In the genomic region with DNA sequence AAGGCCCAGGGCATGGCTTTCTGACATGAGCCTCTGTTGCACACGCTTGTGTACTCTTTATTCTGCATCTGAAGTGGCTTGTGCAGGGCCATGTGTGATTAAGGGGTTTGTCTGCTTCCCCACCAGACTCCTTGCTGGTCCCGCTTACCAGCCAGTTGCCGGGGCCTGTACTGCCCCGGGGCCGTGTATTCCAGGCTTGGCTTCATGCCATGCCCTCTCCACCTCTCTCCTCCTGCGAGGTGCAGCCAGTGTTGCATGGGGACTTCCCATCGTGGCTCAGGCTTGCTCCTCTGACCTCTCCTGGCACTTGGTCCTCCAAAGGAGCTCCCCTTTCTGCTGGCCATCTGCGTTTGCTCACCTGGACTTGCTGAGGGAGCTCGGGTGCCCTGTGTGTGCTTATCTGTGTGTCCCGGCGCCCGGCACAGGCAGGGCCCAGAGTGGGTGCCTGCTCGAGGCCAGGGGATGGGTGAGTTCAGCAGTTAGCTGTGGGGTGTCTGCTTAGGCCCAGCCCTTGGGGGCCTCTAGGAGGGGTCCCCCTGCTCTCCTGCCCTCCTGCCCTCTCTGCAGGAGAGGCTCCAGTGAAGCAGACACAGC, we compare ENCODE assay signal across 27 cellular contexts. TPM values are rescaled to one million over a fixed set of nuclear protein-coding genes. Genes with fewer than 3 reads are reported as not detected.
A peak's percentile ranks its signal among the peaks of the same experiment; 100 is the strongest.
DNase-seq lines count a peak whose midpoint lies in the region; ATAC-seq and TF ChIP-seq lines count a peak whose summit lies in the region.
"Had no signal": no experiment of that assay in that cellular context is flagged by ENCODE, and none has a peak within 500 bp of the region (broad histone marks: within the 10 kb centered on the region; RNA-seq: fewer than 3 reads in every experiment).

No MANE protein-coding gene starts in this region.

- H4K20me1 ChIP-seq in mammary epithelial cell (ENCODE audit: insufficient read depth, low read length): no peaks in the 10 kb centered on the region

- H3K79me2 ChIP-seq in mammary epithelial cell (ENCODE audit: insufficient read depth, low read length): no peaks in the 10 kb centered on the region

- no TSS peak for BruUV-seq in MCF 10A (replicated peaks; lab: Mats Ljungman, UMichigan)
- BruUV-seq in mammary epithelial cell (replicated peaks; lab: Mats Ljungman, UMichigan): no TSS peak

- no peaks in the 10 kb centered on the region for H3K4me1 Mint-ChIP-seq in MCF 10A (ENCODE audit: insufficient read depth, unreplicated experiment)
- no peaks in the 10 kb centered on the region for H3K4me1 Mint-ChIP-seq in CD4-positive, alpha-beta memory T cell
- H3K4me1 Mint-ChIP-seq: CD8-positive, alpha-beta memory T cell; GM23338; T-cell had no signal

- no peaks in the 10 kb centered on the region for H3K4me1 ChIP-seq in mammary epithelial cell (ENCODE audit: insufficient read depth, low read length)
- no peaks in the 10 kb centered on the region for H3K4me1 ChIP-seq in upper lobe of left lung
- no peaks in the 10 kb centered on the region for H3K4me1 ChIP-seq in spleen
- no peaks in the 10 kb centered on the region for H3K4me1 ChIP-seq in CD4-positive, alpha-beta memory T cell (ENCODE audit: insufficient read depth, low read length)
- H3K4me1 ChIP-seq: HAP-1 had no signal

- H3K9me3 Mint-ChIP-seq in MCF 10A (ENCODE audit: unreplicated experiment): peaks cover 8% of the 10 kb centered on the region
- H3K9me3 Mint-ChIP-seq in CD4-positive, alpha-beta memory T cell: peaks cover 0 to 20% (median 8%) of the 10 kb centered on the region in 8 donors

- intact Hi-C loops in MCF 10A (cut with micrococcal nuclease): no loop called here
- intact Hi-C loops in mammary epithelial cell (cut with micrococcal nuclease): loop anchor here (10.0 kb wide), 1 partner anchor 1857 kb away; no protein-coding TSS in a partner anchor
- intact Hi-C loops in spleen (cut with DNase I; ENCODE audit: low total_unique reads): no loop called here
- intact Hi-C loops in CD4-positive, alpha-beta memory T cell (cut with micrococcal nuclease): no loop called here

- H3K4me3 Mint-ChIP-seq in MCF 10A (ENCODE audit: unreplicated experiment): no peak overlapping the region
- H3K4me3 Mint-ChIP-seq in CD4-positive, alpha-beta memory T cell: no peak overlapping the region
- H3K4me3 Mint-ChIP-seq: CD8-positive, alpha-beta memory T cell; GM23338; T-cell; T-helper 2 cell treated with Interferon-gamma antibody and Interleukin-4, amounts not matched to agents 5 μg/mL and 100 μg/mL, for 36 hours had no signal

- POLR2A ChIA-PET in MCF 10A (lab: Yijun Ruan, JAX): interaction anchor here (0.9 to 2.0 kb wide), 2 partner anchors 10 to 15 kb away, joined by 3 to 8 read pairs; a partner anchor contains a TSS
- POLR2A ChIA-PET in CD4-positive, alpha-beta memory T cell (lab: Charles Lee; ENCODE audit: partially characterized antibody): no interaction called here

- dilution Hi-C loops in mammary epithelial cell (cut with HindIII; ENCODE audit: low sequenced_read_pairs): no loop called here

- no peak for TF ChIP-seq EP300 in upper lobe of left lung (IDR thresholded peaks at IDR 0.05)

- 23% methylated on average over 7 of the region's 13 CpGs for WGBS in mammary epithelial cell (ENCODE audit: low coverage, missing lambda C conversion rate)
- WGBS in upper lobe of left lung, 2 donors: 54 to 56% methylated on average over 5 to 13 of the region's 13 CpGs
- 64 to 74% (median 70%) methylated on average over 11 to 13 of the region's 13 CpGs for WGBS in spleen, 5 donors

- no peaks in the 10 kb centered on the region for H3K36me3 Mint-ChIP-seq in MCF 10A (ENCODE audit: insufficient read depth, unreplicated experiment)
- H3K36me3 Mint-ChIP-seq in CD4-positive, alpha-beta memory T cell: peaks cover 0 to 8% of the 10 kb centered on the region in 2 donors
- H3K36me3 Mint-ChIP-seq: CD8-positive, alpha-beta memory T cell; T-cell had no signal

- TF ChIP-seq POLR2A in upper lobe of left lung (IDR thresholded peaks at IDR 0.05): no peak
- TF ChIP-seq POLR2A in spleen (IDR thresholded peaks at IDR 0.05): no peak

- H3K4me3 ChIP-seq in mammary epithelial cell (replicated peaks in 1 of 3; ENCODE audit: insufficient read depth in 1 of 3, low read depth in 2 of 3, low read length in 3 of 3) (no peak overlapping the region), upper lobe of left lung (no peak overlapping the region), spleen (no peak overlapping the region)
- no peak overlapping the region for H3K4me3 ChIP-seq in CD4-positive, alpha-beta memory T cell (ENCODE audit: low read length in 2 of 2)
- H3K4me3 ChIP-seq: GM23338, HAP-1 had no signal

- DNase-seq in DMS53 (lab: John Stamatoyannopoulos, UW) (peak; percentile 14), DMS53 treated with DMSO at 0.1 percent for 48 hours (lab: John Stamatoyannopoulos, UW; ENCODE audit: unreplicated experiment) (no peak), MCF 10A (ENCODE audit: unreplicated experiment) (no peak), mammary epithelial cell (no peak), NCI-H69 (lab: John Stamatoyannopoulos, UW) (peak; percentile 4), upper lobe of left lung (peak in 1 of 2 donors; percentile 71), spleen (no peak)
- DNase-seq in CD4-positive, alpha-beta memory T cell: no peak
- DNase-seq: C1 segment of cervical spinal cord; CD8-positive, alpha-beta memory T cell; DND-41; MV-4-11; NCI-H1105 treated with DMSO at 0.1 percent for 48 hours; NCI-H1694 treated with DMSO at 0.1 percent for 48 hours; NCI-H2081 treated with DMSO at 0.1 percent for 48 hours; NCI-H226; NCI-H524 treated with DMSO at 0.1 percent for 48 hours; PC-3; RPMI8226; SIG-M5; T-cell had no signal

- no peak for TF ChIP-seq CTCF in MCF 10A (IDR thresholded peaks at IDR 0.05; ENCODE audit: unreplicated experiment)
- TF ChIP-seq CTCF in mammary epithelial cell (conservative IDR thresholded peaks at IDR 0.05 in 1 of 2, IDR thresholded peaks at IDR 0.05 in 1 of 2; ENCODE audit: extremely low read depth in 1 of 2, insufficient read depth in 1 of 2, low read depth in 1 of 2, low read length in 2 of 2): no peak
- no peak for TF ChIP-seq CTCF in upper lobe of left lung (IDR thresholded peaks at IDR 0.05)
- TF ChIP-seq CTCF in spleen (IDR thresholded peaks at IDR 0.05 in 8 of 11, conservative IDR thresholded peaks at IDR 0.05 in 3 of 11): no peak

- no peak overlapping the region for H3K9ac ChIP-seq in mammary epithelial cell (ENCODE audit: insufficient read depth, low read length)
- H3K9ac ChIP-seq: KMS-11 had no signal

- no peak overlapping the region for H3K4me2 ChIP-seq in mammary epithelial cell (ENCODE audit: insufficient read depth, low read depth, low read length)
- H3K4me2 ChIP-seq: GM23338, KMS-11 had no signal

- peak; percentile 47 to 67 for ATAC-seq in upper lobe of left lung (ENCODE audit: low FRiP score in 2 of 2)
- ATAC-seq: GM23338, PC-3, T-cell had no signal

- in situ Hi-C loops in mammary epithelial cell (cut with MboI; ENCODE audit: low sequenced_read_pairs in 2 of 2): no loop called here

- H2AFZ ChIP-seq in mammary epithelial cell (ENCODE audit: low read depth, low read length): no peak overlapping the region
- H2AFZ ChIP-seq: GM23338 had no signal

- H3K27ac ChIP-seq in mammary epithelial cell (ENCODE audit: insufficient read depth, low read depth, low read length) (no peak overlapping the region), upper lobe of left lung (no peak overlapping the region), spleen (no peak overlapping the region)
- H3K27ac ChIP-seq in CD4-positive, alpha-beta memory T cell (ENCODE audit: low read depth, low read length): no peak overlapping the region
- H3K27ac ChIP-seq: 22Rv1, KMS-11 had no signal

- peak overlapping the region; percentile 39 for H3K27ac Mint-ChIP-seq in MCF 10A (ENCODE audit: low read depth, unreplicated experiment)
- H3K27ac Mint-ChIP-seq in CD4-positive, alpha-beta memory T cell: no peak overlapping the region
- H3K27ac Mint-ChIP-seq: GM23338; T-cell; T-helper 2 cell treated with Interferon-gamma antibody and Interleukin-4, amounts not matched to agents 5 μg/mL and 100 μg/mL, for 36 hours had no signal

- no peaks in the 10 kb centered on the region for H3K27me3 Mint-ChIP-seq in MCF 10A (ENCODE audit: insufficient read depth, unreplicated experiment)
- H3K27me3 Mint-ChIP-seq in CD4-positive, alpha-beta memory T cell: peaks cover 1 to 5% of the 10 kb centered on the region in 2 donors

- H3K9me3 ChIP-seq in mammary epithelial cell (replicated peaks; ENCODE audit: insufficient read depth, low read length) (no peaks in the 10 kb centered on the region), upper lobe of left lung (peaks cover 0 to 7% (median 4%) of the 10 kb centered on the region in 4 donors), spleen (peaks cover 0 to 21% (median 20%) of the 10 kb centered on the region in 8 donors)
- no peaks in the 10 kb centered on the region for H3K9me3 ChIP-seq in CD4-positive, alpha-beta memory T cell (ENCODE audit: control insufficient read depth in 1 of 2, low read length in 2 of 2)
- H3K9me3 ChIP-seq: HAP-1 had no signal

- H3K36me3 ChIP-seq in mammary epithelial cell (ENCODE audit: insufficient read depth, low read length) (no peaks in the 10 kb centered on the region), upper lobe of left lung (no peaks in the 10 kb centered on the region), spleen (no peaks in the 10 kb centered on the region)
- H3K36me3 ChIP-seq in CD4-positive, alpha-beta memory T cell (ENCODE audit: insufficient read depth, low read length): no peaks in the 10 kb centered on the region
- H3K36me3 ChIP-seq: HAP-1 had no signal

- CTCF ChIA-PET in MCF 10A (lab: Yijun Ruan, JAX) (interaction anchor here (0.5 to 2.5 kb wide), 5 partner anchors 9 to 1990 kb away, joined by 4 to 7 read pairs (median 4); no protein-coding TSS in a partner anchor), mammary epithelial cell (lab: Charles Lee; ENCODE audit: low non-redundant PET) (no interaction called here)
- CTCF ChIA-PET in CD4-positive, alpha-beta memory T cell (lab: Charles Lee; ENCODE audit: partially characterized antibody): interaction anchor here (1.2 to 1.3 kb wide), 2 partner anchors 9 to 12 kb away, joined by 3 read pairs; no protein-coding TSS in a partner anchor

- no peaks in the 10 kb centered on the region for H3K27me3 ChIP-seq in mammary epithelial cell (ENCODE audit: insufficient read depth, low read length)
- H3K27me3 ChIP-seq in upper lobe of left lung: no peaks in the 10 kb centered on the region
- H3K27me3 ChIP-seq in spleen (replicated peaks in 1 of 7): peaks cover 0 to 5% (median 0%) of the 10 kb centered on the region in 7 donors
- H3K27me3 ChIP-seq in CD4-positive, alpha-beta memory T cell (ENCODE audit: insufficient read depth, low read length): no peaks in the 10 kb centered on the region

RNA-seq across cellular contexts. Expression of a gene that starts 11.0 kb away (rescaled TPM):
- total RNA-seq in MCF 10A (2022) (2.9 and 4.9 TPM in 2 replicates), mammary epithelial cell (1 to 10 TPM; 1.3 to 2.4 TPM), upper lobe of left lung (1 to 10 TPM in 4 of 6 donors, under 1 TPM in 1, not detected in 1; 0.55 to 6.0 (median 4.4) TPM), spleen (1 to 10 TPM; 2.3 to 7.3 (median 4.5) TPM)
- polyA plus RNA-seq in mammary epithelial cell (0.69 TPM), spleen (10 to 100 TPM; 12.9 to 15.6 (median 15.6) TPM)
- not detected for polyA minus RNA-seq in mammary epithelial cell
- 1 to 10 TPM; 9.2 TPM for total RNA-seq in CD4-positive, alpha-beta memory T cell
- polyA plus RNA-seq in CD4-positive, alpha-beta memory T cell: 10 to 100 TPM; 18.7 to 33.9 TPM
- total RNA-seq: HT1080, PC-3 had no signal

RNA-seq across cellular contexts. Expression of a gene that starts 14.6 kb away (rescaled TPM):
- total RNA-seq in MCF 10A (2022): 154 and 177 TPM in 2 replicates
- 100 to 1,000 TPM in 1 of 2 donors, 10 to 100 TPM in 1; 77.8 to 151 TPM for total RNA-seq in mammary epithelial cell
- polyA plus RNA-seq in mammary epithelial cell: 123 TPM
- 56.3 TPM for polyA minus RNA-seq in mammary epithelial cell
- 10 to 100 TPM; 21.8 to 64.2 (median 45.7) TPM for total RNA-seq in upper lobe of left lung
- 10 to 100 TPM; 32.2 to 46.3 (median 38.8) TPM for total RNA-seq in spleen
- polyA plus RNA-seq in spleen: 10 to 100 TPM; 41.5 to 63.2 (median 51.7) TPM
- total RNA-seq in CD4-positive, alpha-beta memory T cell: 10 to 100 TPM; 39.3 to 41.8 TPM
- 100 to 1,000 TPM in 1 of 2 donors, 10 to 100 TPM in 1; 77.9 to 116 TPM for polyA plus RNA-seq in CD4-positive, alpha-beta memory T cell

Comparison
In these comparisons a context has a peak if more than half of its experiments do, and no peak if none do; other contexts are left out.
1. DNase-seq: peak in DMS53 (single experiment) and NCI-H69 (single experiment); none in DMS53 treated with DMSO at 0.1 percent for 48 hours (single experiment), MCF 10A (single experiment), mammary epithelial cell (single experiment), spleen (single experiment) and CD4-positive, alpha-beta memory T cell (0 of 5).